Comparison of ENCODE assay signal across 14 cellular contexts in the genomic region with DNA sequence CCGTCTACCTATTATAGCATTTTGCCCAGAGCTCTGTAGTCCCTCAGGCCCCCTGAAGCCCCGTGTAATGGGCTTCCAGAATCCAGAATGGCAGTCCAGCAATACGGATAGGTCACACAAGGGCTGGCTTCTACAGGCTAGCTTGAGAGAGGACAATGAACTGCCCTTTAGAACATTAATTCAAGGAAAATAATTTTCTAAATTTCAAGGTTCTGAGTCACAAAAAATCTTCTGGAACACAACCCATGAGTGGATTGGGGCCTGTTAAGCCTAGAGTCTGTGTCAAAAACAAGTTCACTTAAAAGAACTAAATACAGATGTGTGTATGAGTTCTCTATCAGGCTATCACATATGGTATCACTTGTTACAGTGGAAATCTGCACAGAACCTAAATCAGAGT. TPM values are rescaled to one million over a fixed set of nuclear protein-coding genes. Genes with fewer than 3 reads are reported as not detected.
DNase-seq lines count a peak whose midpoint lies in the region; ATAC-seq and TF ChIP-seq lines count a peak whose summit lies in the region.
"Had no signal": no experiment of that assay in that cellular context is flagged by ENCODE, and none has a peak within 500 bp of the region (broad histone marks: within the 10 kb centered on the region; RNA-seq: fewer than 3 reads in every experiment).

No MANE protein-coding gene starts in this region.

- TF ChIP-seq CTCF in fibroblast of the aortic adventitia (IDR thresholded peaks at IDR 0.05; ENCODE audit: insufficient read depth, low read length) (no peak), thoracic aorta (IDR thresholded peaks at IDR 0.05) (no peak)

- no peaks in the 10 kb centered on the region for H3K36me3 ChIP-seq in thoracic aorta

- H3K4me3 ChIP-seq in fibroblast of the aortic adventitia (ENCODE audit: low read depth, low read length) (no peak overlapping the region), thoracic aorta (no peak overlapping the region)
- H3K4me3 ChIP-seq: thyroid gland had no signal

- H3K4me1 ChIP-seq in thoracic aorta (ENCODE audit: control insufficient read depth in 1 of 2, low read depth in 2 of 2), result peaks cover 14 to 41% of the 10 kb centered on the region in 2 donors

- no peak for ATAC-seq in thoracic aorta (ENCODE audit: insufficient number of reproducible peaks, low FRiP score, low read depth)
- no peak for ATAC-seq in GM21515 (IDR thresholded peaks at IDR 0.05; ENCODE audit: unreplicated experiment)

- DNase-seq in GM04503 (ENCODE audit: low read depth) (peak; percentile 40), amniotic epithelial cell (ENCODE audit: low read depth) (peak; percentile 69), fibroblast of the aortic adventitia (ENCODE audit: low read depth) (peak; percentile 85), thoracic aorta (ENCODE audit: low spot score) (no peak), putamen (ENCODE audit: low spot score) (no peak), NCI-H69 (lab: John Stamatoyannopoulos, UW) (no peak)
- DNase-seq: dermis blood vessel endothelial cell; H7; NCI-H146; NCI-H226; stimulated activated CD4-positive, alpha-beta T cell treated with anti-CD3 and anti-CD28 coated beads, Interleukin-4, amount 100 ng/mL, for 24 hours; thyroid gland; WERI-Rb-1 had no signal

- H3K9me3 ChIP-seq in thoracic aorta, result no peaks in the 10 kb centered on the region
- H3K9me3 ChIP-seq: thyroid gland had no signal

- H3K27ac ChIP-seq in thoracic aorta, result peak overlapping the region; percentile 39 to 50
- H3K27ac ChIP-seq: thyroid gland, WERI-Rb-1 had no signal

- H3K27me3 ChIP-seq in thoracic aorta (replicated peaks; ENCODE audit: insufficient read depth), result no peaks in the 10 kb centered on the region
- H3K27me3 ChIP-seq: thyroid gland had no signal

RNA-seq across cellular contexts. Expression of a gene that starts 28.8 kb away (rescaled TPM):
- total RNA-seq in fibroblast of the aortic adventitia (ENCODE audit: low replicate concordance) (13.1 and 16.4 TPM in 2 replicates), thoracic aorta (10 to 100 TPM; 28.5 to 33.2 TPM)

Comparison
In these comparisons a context has a peak if more than half of its experiments do, and no peak if none do; other contexts are left out.
1. DNase-seq: peak in GM04503 (single experiment), amniotic epithelial cell (single experiment) and fibroblast of the aortic adventitia (single experiment); none in thoracic aorta (single experiment), putamen (single experiment) and NCI-H69 (single experiment).